1 cellular context compared by ENCODE assay signal in genomic region chr10:75111367-75111905, GRCh38.
A peak's percentile ranks its signal among the peaks of the same experiment; 100 is the strongest.
TF ChIP-seq lines count a peak whose summit lies in the region.

TSS of gene SAMD8 (plus strand) at chr10:75111656. CDS start at chr10:75150529, 38,873 bp downstream.

TF ChIP-seq in HEK293, 187 proteins besides CTCF, POLR2A, EP300 and RAD21 (continued from another document and continues in another):
- TF ChIP-seq, protein P1, sequence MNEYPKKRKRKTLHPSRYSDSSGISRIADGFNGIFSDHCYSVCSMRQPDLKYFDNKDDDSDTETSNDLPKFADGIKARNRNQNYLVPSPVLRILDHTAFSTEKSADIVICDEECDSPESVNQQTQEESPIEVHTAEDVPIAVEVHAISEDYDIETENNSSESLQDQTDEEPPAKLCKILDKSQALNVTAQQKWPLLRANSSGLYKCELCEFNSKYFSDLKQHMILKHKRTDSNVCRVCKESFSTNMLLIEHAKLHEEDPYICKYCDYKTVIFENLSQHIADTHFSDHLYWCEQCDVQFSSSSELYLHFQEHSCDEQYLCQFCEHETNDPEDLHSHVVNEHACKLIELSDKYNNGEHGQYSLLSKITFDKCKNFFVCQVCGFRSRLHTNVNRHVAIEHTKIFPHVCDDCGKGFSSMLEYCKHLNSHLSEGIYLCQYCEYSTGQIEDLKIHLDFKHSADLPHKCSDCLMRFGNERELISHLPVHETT (tag by site-specific recombination; IDR thresholded peaks at IDR 0.05) = no peak; the same call in 1 of the 2 replicates
- TF ChIP-seq ZNF837 (tag by site-specific recombination; IDR thresholded peaks at IDR 0.05) (no peak), ZNF707 (tag by site-specific recombination; IDR thresholded peaks at IDR 0.05) (no peak), SP2 (tag by site-specific recombination; IDR thresholded peaks at IDR 0.05) (peak; percentile 83), ZNF530 (tag by site-specific recombination; IDR thresholded peaks at IDR 0.05; ENCODE audit: low read depth) (no peak), ZFHX2 (tag by site-specific recombination; conservative IDR thresholded peaks at IDR 0.05) (peak; percentile 82), MZF1 (tag by site-specific recombination; IDR thresholded peaks at IDR 0.05; ENCODE audit: borderline replicate concordance) (no peak; the same call in 1 of the 2 replicates), ZNF112 (tag by site-specific recombination; IDR thresholded peaks at IDR 0.05) (no peak), ZNF174 (tag by site-specific recombination; IDR thresholded peaks at IDR 0.05) (no peak), ZNF791 (tag by site-specific recombination; IDR thresholded peaks at IDR 0.05) (no peak), ZNF248 (tag by site-specific recombination; IDR thresholded peaks at IDR 0.05) (no peak), ZNF335 (tag by site-specific recombination; conservative IDR thresholded peaks at IDR 0.05) (peak; percentile 99), ZNF549 (tag by site-specific recombination; IDR thresholded peaks at IDR 0.05) (no peak), OSR2 (tag by site-specific recombination; IDR thresholded peaks at IDR 0.05) (no peak), ZNF585B (tag by site-specific recombination; IDR thresholded peaks at IDR 0.05) (no peak), ZNF544 (tag by site-specific recombination; IDR thresholded peaks at IDR 0.05) (no peak), ZNF660 (tag by site-specific recombination; IDR thresholded peaks at IDR 0.05) (0 out of 2 replicates have a peak, but pooled peaks have one; percentile 49), PBX3 (CRISPR knock-in tag; IDR thresholded peaks at IDR 0.05) (peak; percentile 51; the same call in 1 of the 2 replicates), ZNF311 (tag by site-specific recombination; IDR thresholded peaks at IDR 0.05; ENCODE audit: borderline replicate concordance) (no peak), ZNF600 (tag by site-specific recombination; IDR thresholded peaks at IDR 0.05) (peak; percentile 91), ZNF214 (tag by site-specific recombination; IDR thresholded peaks at IDR 0.05; ENCODE audit: borderline replicate concordance) (no peak), ZNF148 (tag by site-specific recombination; IDR thresholded peaks at IDR 0.05; ENCODE audit: borderline replicate concordance) (no peak), ZNF513 (tag by site-specific recombination; IDR thresholded peaks at IDR 0.05) (no peak; the same call in 1 of the 2 replicates), SP3 (tag by site-specific recombination; IDR thresholded peaks at IDR 0.05) (peak; percentile 78), ZNF155 (tag by site-specific recombination; IDR thresholded peaks at IDR 0.05) (no peak), ZNF548 (tag by site-specific recombination; IDR thresholded peaks at IDR 0.05) (no peak), ZNF366 (tag by site-specific recombination; conservative IDR thresholded peaks at IDR 0.05) (no peak), ZNF133 (tag by site-specific recombination; IDR thresholded peaks at IDR 0.05) (peak; percentile 74; the same call in 1 of the 2 replicates), ZNF416 (tag by site-specific recombination; IDR thresholded peaks at IDR 0.05) (no peak), ZNF768 (tag by site-specific recombination; IDR thresholded peaks at IDR 0.05) (no peak; the same call in 1 of the 2 replicates), ZSCAN30 (tag by site-specific recombination; IDR thresholded peaks at IDR 0.05) (0 out of 2 replicates have a peak, but pooled peaks have one; percentile 45), ZNF488 (tag by site-specific recombination; IDR thresholded peaks at IDR 0.05) (no peak), PRDM1 (tag by site-specific recombination; IDR thresholded peaks at IDR 0.05) (no peak), HOXD13 (CRISPR knock-in tag; IDR thresholded peaks at IDR 0.05; ENCODE audit: borderline replicate concordance) (0 out of 2 replicates have a peak, but pooled peaks have one; percentile 13), ZNF132 (tag by site-specific recombination; IDR thresholded peaks at IDR 0.05; ENCODE audit: borderline replicate concordance) (no peak), ZFP3 (tag by site-specific recombination; IDR thresholded peaks at IDR 0.05; ENCODE audit: low read depth) (no peak), ZNF398 (tag by site-specific recombination; IDR thresholded peaks at IDR 0.05) (no peak), ZNF302 (tag by site-specific recombination; IDR thresholded peaks at IDR 0.05; ENCODE audit: low read depth) (no peak), ZNF404 (tag by site-specific recombination; IDR thresholded peaks at IDR 0.05) (no peak), GLIS2 (tag by site-specific recombination; IDR thresholded peaks at IDR 0.05) (peak; percentile 87), WT1 (tag by site-specific recombination; IDR thresholded peaks at IDR 0.05) (peak; percentile 34; the same call in 1 of the 2 replicates), ZBTB20 (tag by site-specific recombination; IDR thresholded peaks at IDR 0.05) (peak; percentile 100), ZNF324 (tag by site-specific recombination; IDR thresholded peaks at IDR 0.05) (peak; percentile 57; the same call in 1 of the 2 replicates), ZNF571 (tag by site-specific recombination; IDR thresholded peaks at IDR 0.05) (no peak)
- TF ChIP-seq, protein P2, sequence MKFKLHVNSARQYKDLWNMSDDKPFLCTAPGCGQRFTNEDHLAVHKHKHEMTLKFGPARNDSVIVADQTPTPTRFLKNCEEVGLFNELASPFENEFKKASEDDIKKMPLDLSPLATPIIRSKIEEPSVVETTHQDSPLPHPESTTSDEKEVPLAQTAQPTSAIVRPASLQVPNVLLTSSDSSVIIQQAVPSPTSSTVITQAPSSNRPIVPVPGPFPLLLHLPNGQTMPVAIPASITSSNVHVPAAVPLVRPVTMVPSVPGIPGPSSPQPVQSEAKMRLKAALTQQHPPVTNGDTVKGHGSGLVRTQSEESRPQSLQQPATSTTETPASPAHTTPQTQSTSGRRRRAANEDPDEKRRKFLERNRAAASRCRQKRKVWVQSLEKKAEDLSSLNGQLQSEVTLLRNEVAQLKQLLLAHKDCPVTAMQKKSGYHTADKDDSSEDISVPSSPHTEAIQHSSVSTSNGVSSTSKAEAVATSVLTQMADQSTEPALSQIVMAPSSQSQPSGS (tag by site-specific recombination; IDR thresholded peaks at IDR 0.05; ENCODE audit: low read depth) = no peak
- TF ChIP-seq, protein P3, sequence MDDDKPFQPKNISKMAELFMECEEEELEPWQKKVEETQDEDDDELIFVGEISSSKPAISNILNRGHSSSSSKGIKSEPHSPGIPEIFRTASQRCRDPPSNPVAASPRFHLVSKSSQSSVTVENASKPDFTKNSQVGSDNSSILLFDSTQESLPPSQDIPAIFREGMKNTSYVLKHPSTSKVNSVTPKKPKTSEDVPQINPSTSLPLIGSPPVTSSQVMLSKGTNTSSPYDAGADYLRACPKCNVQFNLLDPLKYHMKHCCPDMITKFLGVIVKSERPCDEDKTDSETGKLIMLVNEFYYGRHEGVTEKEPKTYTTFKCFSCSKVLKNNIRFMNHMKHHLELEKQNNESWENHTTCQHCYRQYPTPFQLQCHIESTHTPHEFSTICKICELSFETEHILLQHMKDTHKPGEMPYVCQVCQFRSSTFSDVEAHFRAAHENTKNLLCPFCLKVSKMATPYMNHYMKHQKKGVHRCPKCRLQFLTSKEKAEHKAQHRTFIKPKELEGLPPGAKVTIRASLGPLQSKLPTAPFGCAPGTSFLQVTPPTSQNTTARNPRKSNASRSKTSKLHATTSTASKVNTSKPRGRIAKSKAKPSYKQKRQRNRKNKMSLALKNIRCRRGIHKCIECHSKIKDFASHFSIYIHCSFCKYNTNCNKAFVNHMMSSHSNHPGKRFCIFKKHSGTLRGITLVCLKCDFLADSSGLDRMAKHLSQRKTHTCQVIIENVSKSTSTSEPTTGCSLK (tag by site-specific recombination; IDR thresholded peaks at IDR 0.05) = no peak
- TF ChIP-seq, protein P4, sequence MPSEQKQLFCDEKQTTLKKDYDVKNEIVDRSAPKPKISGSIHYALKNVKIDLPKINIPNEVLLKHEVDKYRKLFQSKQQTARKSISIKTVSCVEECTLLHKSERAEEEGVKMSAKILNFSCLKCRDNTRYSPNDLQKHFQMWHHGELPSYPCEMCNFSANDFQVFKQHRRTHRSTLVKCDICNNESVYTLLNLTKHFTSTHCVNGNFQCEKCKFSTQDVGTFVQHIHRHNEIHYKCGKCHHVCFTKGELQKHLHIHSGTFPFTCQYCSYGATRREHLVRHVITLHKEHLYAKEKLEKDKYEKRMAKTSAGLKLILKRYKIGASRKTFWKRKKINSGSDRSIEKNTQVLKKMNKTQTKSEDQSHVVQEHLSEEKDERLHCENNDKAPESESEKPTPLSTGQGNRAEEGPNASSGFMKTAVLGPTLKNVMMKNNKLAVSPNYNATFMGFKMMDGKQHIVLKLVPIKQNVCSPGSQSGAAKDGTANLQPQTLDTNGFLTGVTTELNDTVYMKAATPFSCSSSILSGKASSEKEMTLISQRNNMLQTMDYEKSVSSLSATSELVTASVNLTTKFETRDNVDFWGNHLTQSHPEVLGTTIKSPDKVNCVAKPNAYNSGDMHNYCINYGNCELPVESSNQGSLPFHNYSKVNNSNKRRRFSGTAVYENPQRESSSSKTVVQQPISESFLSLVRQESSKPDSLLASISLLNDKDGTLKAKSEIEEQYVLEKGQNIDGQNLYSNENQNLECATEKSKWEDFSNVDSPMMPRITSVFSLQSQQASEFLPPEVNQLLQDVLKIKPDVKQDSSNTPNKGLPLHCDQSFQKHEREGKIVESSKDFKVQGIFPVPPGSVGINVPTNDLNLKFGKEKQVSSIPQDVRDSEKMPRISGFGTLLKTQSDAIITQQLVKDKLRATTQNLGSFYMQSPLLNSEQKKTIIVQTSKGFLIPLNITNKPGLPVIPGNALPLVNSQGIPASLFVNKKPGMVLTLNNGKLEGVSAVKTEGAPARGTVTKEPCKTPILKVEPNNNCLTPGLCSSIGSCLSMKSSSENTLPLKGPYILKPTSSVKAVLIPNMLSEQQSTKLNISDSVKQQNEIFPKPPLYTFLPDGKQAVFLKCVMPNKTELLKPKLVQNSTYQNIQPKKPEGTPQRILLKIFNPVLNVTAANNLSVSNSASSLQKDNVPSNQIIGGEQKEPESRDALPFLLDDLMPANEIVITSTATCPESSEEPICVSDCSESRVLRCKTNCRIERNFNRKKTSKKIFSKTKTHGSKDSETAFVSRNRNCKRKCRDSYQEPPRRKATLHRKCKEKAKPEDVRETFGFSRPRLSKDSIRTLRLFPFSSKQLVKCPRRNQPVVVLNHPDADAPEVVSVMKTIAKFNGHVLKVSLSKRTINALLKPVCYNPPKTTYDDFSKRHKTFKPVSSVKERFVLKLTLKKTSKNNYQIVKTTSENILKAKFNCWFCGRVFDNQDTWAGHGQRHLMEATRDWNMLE (tag by site-specific recombination; conservative IDR thresholded peaks at IDR 0.05; ENCODE audit: low read depth) = peak; percentile 37; the same call in 1 of the 2 replicates
